1 cellular context compared by ENCODE assay signal in genomic region chr14:85852900-85853299, GRCh38.
A peak's percentile ranks its signal among the peaks of the same experiment; 100 is the strongest.
TF ChIP-seq lines count a peak whose summit lies in the region.

No MANE protein-coding gene starts in this region.

TF ChIP-seq in HepG2, 621 proteins besides CTCF, POLR2A, EP300 and RAD21:
- TF ChIP-seq SMARCC2 (IDR thresholded peaks at IDR 0.05) (no peak), BORCS8-MEF2B (CRISPR knock-in tag; IDR thresholded peaks at IDR 0.05) (no peak), ATF4 (CRISPR knock-in tag; IDR thresholded peaks at IDR 0.05) (peak in 1 of 2 experiments; percentile 11; a peak in 1 of 4 replicates), ZNF230 (CRISPR knock-in tag; IDR thresholded peaks at IDR 0.05) (no peak), ZNF496 (CRISPR knock-in tag; IDR thresholded peaks at IDR 0.05; ENCODE audit: insufficient replicate concordance) (no peak), TFDP2 (CRISPR knock-in tag; IDR thresholded peaks at IDR 0.05) (no peak), TCF12 (IDR thresholded peaks at IDR 0.05) (no peak), TCF12 (CRISPR knock-in tag; IDR thresholded peaks at IDR 0.05) (no peak), ZBTB25 (CRISPR knock-in tag; IDR thresholded peaks at IDR 0.05) (no peak), IKZF1 (IDR thresholded peaks at IDR 0.05) (no peak), POLR2AphosphoS5 (IDR thresholded peaks at IDR 0.05; ENCODE audit: low read depth, low read length) (no peak), MEIS2 (CRISPR knock-in tag; IDR thresholded peaks at IDR 0.05) (no peak), CEBPB (IDR thresholded peaks at IDR 0.05; ENCODE audit: borderline replicate concordance, low read depth, low read length) (0 out of 2 replicates have a peak, but pooled peaks have one; percentile 29), ELK4 (CRISPR knock-in tag; IDR thresholded peaks at IDR 0.05; ENCODE audit: borderline replicate concordance) (no peak), SIX1 (CRISPR knock-in tag; IDR thresholded peaks at IDR 0.05; ENCODE audit: borderline replicate concordance) (no peak), AGO1 (IDR thresholded peaks at IDR 0.05; ENCODE audit: low read depth, low read length, poor library complexity, severe bottlenecking) (no peak)
